Comparison of ENCODE assay signal across 8 cellular contexts in genomic region chr10:3887885-3888476, GRCh38.
DNase-seq lines count a peak whose midpoint lies in the region; ATAC-seq and TF ChIP-seq lines count a peak whose summit lies in the region.

No MANE protein-coding gene starts in this region.

- H3K36me3 ChIP-seq in colonic mucosa (no peaks in the 10 kb centered on the region), muscle layer of colon (ENCODE audit: insufficient read depth, low read length) (no peaks in the 10 kb centered on the region), thyroid gland (no peaks in the 10 kb centered on the region)

- TF ChIP-seq CTCF in colonic mucosa (IDR thresholded peaks at IDR 0.05), result no peak
- TF ChIP-seq CTCF in thyroid gland (IDR thresholded peaks at IDR 0.05), result no peak

- peak; percentile 70 for DNase-seq in T-helper 9 cell
- DNase-seq in colonic mucosa, result no peak
- DNase-seq in thyroid gland, result no peak
- DNase-seq in NCI-H1694 (lab: John Stamatoyannopoulos, UW), result no peak

- H3K4me1 ChIP-seq in colonic mucosa (no peaks in the 10 kb centered on the region), muscle layer of colon (ENCODE audit: insufficient read depth, low read length) (peaks cover 22% of the 10 kb centered on the region), thyroid gland (peaks cover 7 to 31% of the 10 kb centered on the region in 2 donors)

- WGBS in thyroid gland, 2 donors, result 70% methylated on average over 9 of the region's 9 CpGs

- H3K9me3 ChIP-seq in colonic mucosa (no peaks in the 10 kb centered on the region), muscle layer of colon (ENCODE audit: low read length) (no peaks in the 10 kb centered on the region), thyroid gland (no peaks in the 10 kb centered on the region)

- TF ChIP-seq POLR2A in thyroid gland (IDR thresholded peaks at IDR 0.05), result peak in 1 of 2 donors; percentile 8

- intact Hi-C loops in colonic mucosa (cut with DNase I), result no loop called here
- intact Hi-C loops in thyroid gland (cut with DNase I), result no loop called here

- H3K27me3 ChIP-seq in colonic mucosa (no peaks in the 10 kb centered on the region), muscle layer of colon (ENCODE audit: control insufficient read depth in 1 of 2, insufficient read depth in 2 of 2, low read length in 2 of 2) (no peaks in the 10 kb centered on the region), thyroid gland (no peaks in the 10 kb centered on the region)

- peak overlapping the region; percentile 33 for H3K27ac ChIP-seq in colonic mucosa
- H3K27ac ChIP-seq in muscle layer of colon (ENCODE audit: low read depth, low read length), result peak overlapping the region; percentile 80
- H3K27ac ChIP-seq in thyroid gland, result peak overlapping the region in 2 of 3 donors; percentile 66 to 78

- H3K4me3 ChIP-seq in colonic mucosa (no peak overlapping the region), muscle layer of colon (ENCODE audit: low read depth in 1 of 2, low read length in 2 of 2) (no peak overlapping the region), thyroid gland (replicated peaks in 1 of 3) (no peak overlapping the region)

- H3K9ac ChIP-seq in colonic mucosa (ENCODE audit: low read depth in 2 of 2, low read length in 2 of 2), result no peak overlapping the region
- H3K9ac ChIP-seq in muscle layer of colon (ENCODE audit: low read length), result no peak overlapping the region

- ATAC-seq in GM18519 (IDR thresholded peaks at IDR 0.05; ENCODE audit: low FRiP score, unreplicated experiment) (peak; percentile 61), HG02943 (IDR thresholded peaks at IDR 0.05; ENCODE audit: low read depth, unreplicated experiment) (peak; percentile 65), GM21528 (IDR thresholded peaks at IDR 0.05; ENCODE audit: low FRiP score, unreplicated experiment) (no peak)
